In the genomic region with DNA sequence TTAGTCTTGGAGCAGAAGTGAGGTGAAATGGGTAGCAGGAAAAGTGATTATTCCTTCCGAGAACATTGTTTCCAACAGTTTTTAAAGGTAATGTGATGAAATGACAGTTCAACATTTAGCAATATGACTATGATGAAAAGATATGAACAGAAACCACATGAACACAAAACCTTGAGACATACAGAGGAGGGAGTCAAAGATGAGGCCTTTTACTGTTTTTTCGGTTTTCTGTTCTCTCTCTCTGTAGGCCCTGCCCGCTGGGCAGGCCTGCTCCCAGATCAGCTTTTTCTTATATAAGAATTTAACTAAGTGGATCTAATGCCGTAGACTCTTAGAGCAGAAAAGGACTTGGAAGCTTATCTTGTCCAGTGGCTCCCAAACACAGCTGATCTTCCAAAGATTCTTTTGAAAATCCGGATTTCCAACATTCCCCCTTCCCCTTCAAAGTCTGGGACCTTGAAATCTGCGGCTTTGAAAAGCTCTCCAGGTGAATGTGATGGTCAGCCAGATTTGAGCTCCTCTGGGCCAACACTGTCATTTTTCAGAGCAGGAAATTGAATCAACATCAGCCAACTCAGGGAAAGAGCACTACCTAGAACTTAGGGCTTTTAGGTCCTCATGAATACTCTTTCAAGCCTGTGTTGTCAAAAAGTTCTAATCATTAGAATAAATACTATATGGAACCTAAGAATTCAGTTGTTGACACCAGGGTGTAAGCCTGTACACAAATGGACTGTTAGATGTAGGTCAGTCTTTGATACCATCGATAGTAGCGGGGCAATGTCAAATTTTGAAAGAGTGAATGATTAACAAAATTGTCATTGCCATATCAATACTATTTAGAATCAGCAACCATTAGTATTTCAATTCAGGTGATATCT, we compare ENCODE assay signal across 18 cellular contexts. TPM values are rescaled to one million over a fixed set of nuclear protein-coding genes. Genes with fewer than 3 reads are reported as not detected.
DNase-seq lines count a peak whose midpoint lies in the region; ATAC-seq and TF ChIP-seq lines count a peak whose summit lies in the region.
"Had no signal": no experiment of that assay in that cellular context is flagged by ENCODE, and none has a peak within 500 bp of the region (broad histone marks: within the 10 kb centered on the region; RNA-seq: fewer than 3 reads in every experiment).

No MANE protein-coding gene starts in this region.

- intact Hi-C loops in vagina (cut with DNase I) = no loop called here

- no peaks in the 10 kb centered on the region for H3K36me3 ChIP-seq in vagina
- H3K36me3 ChIP-seq: ascending aorta, BLaER1 had no signal

- H3K27me3 Mint-ChIP-seq in T-helper 2 cell treated with Interferon-gamma antibody and Interleukin-4, amounts not matched to agents 5 μg/mL and 100 μg/mL, for 36 hours (ENCODE audit: low read depth) = no peaks in the 10 kb centered on the region
- H3K27me3 Mint-ChIP-seq in natural killer cell treated with Interleukin-12 subunit alpha and Interleukin-12 subunit beta and Interleukin-15 and Interleukin-18, amount 100 ng/mL, for 72 hours = peaks cover 0 to 6% of the 10 kb centered on the region in 2 donors

- peaks cover 36% of the 10 kb centered on the region for H3K4me1 Mint-ChIP-seq in T-helper 2 cell treated with Interferon-gamma antibody and Interleukin-4, amounts not matched to agents 5 μg/mL and 100 μg/mL, for 36 hours (ENCODE audit: low read depth)
- H3K4me1 Mint-ChIP-seq in natural killer cell treated with Interleukin-12 subunit alpha and Interleukin-12 subunit beta and Interleukin-15 and Interleukin-18, amount 100 ng/mL, for 72 hours (ENCODE audit: low read depth in 2 of 2) = peaks cover 24 to 26% of the 10 kb centered on the region in 2 donors

- H3K27ac ChIP-seq in vagina = no peak overlapping the region
- H3K27ac ChIP-seq: 22Rv1, ascending aorta, BLaER1 had no signal

- H3K9me3 ChIP-seq in vagina = no peaks in the 10 kb centered on the region
- H3K9me3 ChIP-seq: ascending aorta had no signal

- H3K4me3 Mint-ChIP-seq in T-helper 2 cell treated with Interferon-gamma antibody and Interleukin-4, amounts not matched to agents 5 μg/mL and 100 μg/mL, for 36 hours = peak overlapping the region; percentile 37
- H3K4me3 Mint-ChIP-seq in natural killer cell treated with Interleukin-12 subunit alpha and Interleukin-12 subunit beta and Interleukin-15 and Interleukin-18, amount 100 ng/mL, for 72 hours = peak overlapping the region; percentile 52
- H3K4me3 Mint-ChIP-seq: T-helper 1 cell treated with Interleukin-12 subunit alpha and Interleukin-12 subunit beta and Interleukin-4 antibody, amounts not matched to agents 30 μg/mL and 1 μg/mL, for 36 hours had no signal

- peaks cover 6% of the 10 kb centered on the region for H3K36me3 Mint-ChIP-seq in T-helper 2 cell treated with Interferon-gamma antibody and Interleukin-4, amounts not matched to agents 5 μg/mL and 100 μg/mL, for 36 hours (ENCODE audit: low read depth)
- H3K36me3 Mint-ChIP-seq in natural killer cell treated with Interleukin-12 subunit alpha and Interleukin-12 subunit beta and Interleukin-15 and Interleukin-18, amount 100 ng/mL, for 72 hours = no peaks in the 10 kb centered on the region

- TF ChIP-seq POLR2A in vagina (IDR thresholded peaks at IDR 0.05) = no peak

- H3K4me3 ChIP-seq in Jurkat, Clone E6-1 (ENCODE audit: low read length) = no peak overlapping the region
- H3K4me3 ChIP-seq in vagina = no peak overlapping the region
- H3K4me3 ChIP-seq: ascending aorta, BLaER1 had no signal

- H3K4me1 ChIP-seq in vagina = no peaks in the 10 kb centered on the region
- H3K4me1 ChIP-seq: ascending aorta, BLaER1 had no signal

- H3K27ac Mint-ChIP-seq in T-helper 2 cell treated with Interferon-gamma antibody and Interleukin-4, amounts not matched to agents 5 μg/mL and 100 μg/mL, for 36 hours = peak overlapping the region; percentile 84
- peak overlapping the region; percentile 43 to 52 for H3K27ac Mint-ChIP-seq in natural killer cell treated with Interleukin-12 subunit alpha and Interleukin-12 subunit beta and Interleukin-15 and Interleukin-18, amount 100 ng/mL, for 72 hours
- H3K27ac Mint-ChIP-seq: T-helper 1 cell treated with Interleukin-12 subunit alpha and Interleukin-12 subunit beta and Interleukin-4 antibody, amounts not matched to agents 30 μg/mL and 1 μg/mL, for 36 hours had no signal

- no peak for TF ChIP-seq CTCF in vagina (IDR thresholded peaks at IDR 0.05)

- H3K27me3 ChIP-seq in vagina = no peaks in the 10 kb centered on the region
- H3K27me3 ChIP-seq: ascending aorta, BLaER1 had no signal

- DNase-seq in SIG-M5 treated with dmso at 0.1 percent for 504 hours (lab: John Stamatoyannopoulos, UW; ENCODE audit: unreplicated experiment) (peak; percentile 66), SIG-M5 (lab: John Stamatoyannopoulos, UW) (no peak), vagina (ENCODE audit: extremely low spot score in 2 of 2) (no peak), retina (no peak)
- DNase-seq in Jurkat, Clone E6-1 (ENCODE audit: low read depth, low spot score) = peak; percentile 24
- no peak for DNase-seq in T-helper 2 cell treated with Interferon-gamma antibody and Interleukin-4, amounts not matched to agents 5 μg/mL and 100 μg/mL, for 36 hours (ENCODE audit: low spot score)
- no peak for DNase-seq in natural killer cell treated with Interleukin-12 subunit alpha and Interleukin-12 subunit beta and Interleukin-15 and Interleukin-18, amount 100 ng/mL, for 72 hours (ENCODE audit: low spot score)
- DNase-seq in stimulated activated CD8-positive, alpha-beta memory T cell treated with anti-CD3 and anti-CD28 coated beads, Interleukin-4, amount 100 ng/mL, for 48 hours = no peak
- DNase-seq: NCI-H1417; NCI-H2171 treated with DMSO at 0.1 percent for 48 hours; NCI-H82; nucleus accumbens; stimulated activated CD4-positive, alpha-beta T cell treated with anti-CD3 and anti-CD28 coated beads, Interleukin-2, amount 100 ng/mL, for 24 hours had no signal

- peaks cover 10% of the 10 kb centered on the region for H3K9me3 Mint-ChIP-seq in T-helper 2 cell treated with Interferon-gamma antibody and Interleukin-4, amounts not matched to agents 5 μg/mL and 100 μg/mL, for 36 hours
- H3K9me3 Mint-ChIP-seq in natural killer cell treated with Interleukin-12 subunit alpha and Interleukin-12 subunit beta and Interleukin-15 and Interleukin-18, amount 100 ng/mL, for 72 hours = no peaks in the 10 kb centered on the region
- H3K9me3 Mint-ChIP-seq: T-helper 1 cell treated with Interleukin-12 subunit alpha and Interleukin-12 subunit beta and Interleukin-4 antibody, amounts not matched to agents 30 μg/mL and 1 μg/mL, for 36 hours had no signal

- peak; percentile 57 to 62 for ATAC-seq in natural killer cell treated with Interleukin-12 subunit alpha and Interleukin-12 subunit beta and Interleukin-15 and Interleukin-18, amount 100 ng/mL, for 72 hours
- ATAC-seq: sciatic nerve had no signal

RNA-seq across cellular contexts. Expression of a gene that starts 29.1 kb away (rescaled TPM):
- 10.7 TPM for polyA plus RNA-seq in Jurkat, Clone E6-1 (2012; ENCODE audit: insufficient read depth, insufficient read length)
- 10 to 100 TPM; 12.9 to 18.3 TPM for total RNA-seq in natural killer cell treated with Interleukin-12 subunit alpha and Interleukin-12 subunit beta and Interleukin-15 and Interleukin-18, amount 100 ng/mL, for 72 hours
- 13.0 TPM for total RNA-seq in vagina

Comparison
In these comparisons a context has a peak if more than half of its experiments do, and no peak if none do; other contexts are left out.
1. DNase-seq: peak in SIG-M5 treated with dmso at 0.1 percent for 504 hours (single experiment) and Jurkat, Clone E6-1 (single experiment); none in SIG-M5 (single experiment), T-helper 2 cell treated with Interferon-gamma antibody and Interleukin-4, amounts not matched to agents 5 μg/mL and 100 μg/mL, for 36 hours (single experiment), natural killer cell treated with Interleukin-12 subunit alpha and Interleukin-12 subunit beta and Interleukin-15 and Interleukin-18, amount 100 ng/mL, for 72 hours (single experiment), vagina (0 of 2), stimulated activated CD8-positive, alpha-beta memory T cell treated with anti-CD3 and anti-CD28 coated beads, Interleukin-4, amount 100 ng/mL, for 48 hours (single experiment) and retina (single experiment).